1 cellular context compared by ENCODE assay signal in genomic region chr11:65422633-65423515, GRCh38.
TF ChIP-seq lines count a peak whose summit lies in the region.

Gene NEAT1 (plus strand): TSS chr11:65422798.

TF ChIP-seq in GM12878, 131 proteins besides CTCF, POLR2A, EP300 and RAD21 (continued from another document and continues in another):
- TF ChIP-seq BCL3 (IDR thresholded peaks at IDR 0.05; ENCODE audit: borderline replicate concordance, insufficient read depth, low read depth, low read length, poor library complexity, severe bottlenecking), result peak; percentile 80
- TF ChIP-seq EGR1 (IDR thresholded peaks at IDR 0.05; ENCODE audit: borderline replicate concordance in 1 of 2, low read depth in 2 of 2, low read length in 2 of 2), result peak in 1 of 2 experiments; percentile 85; a peak in 2 of 3 replicates
- TF ChIP-seq SREBF2 (IDR thresholded peaks at IDR 0.05; ENCODE audit: low read length), result 0 out of 2 replicates have a peak, but pooled peaks have one; percentile 9
- no peak for TF ChIP-seq NRF1 (conservative IDR thresholded peaks at IDR 0.05; ENCODE audit: low read depth, low read length)
- 0 out of 2 replicates have a peak, but pooled peaks have one; percentile 75 for TF ChIP-seq WRNIP1 (IDR thresholded peaks at IDR 0.05; ENCODE audit: borderline replicate concordance, low read depth, low read length)
- no peak for TF ChIP-seq KAT2A (conservative IDR thresholded peaks at IDR 0.05; ENCODE audit: control insufficient read depth, low read depth, low read length)
- TF ChIP-seq ELK1 (IDR thresholded peaks at IDR 0.05; ENCODE audit: low read depth, low read length), result peak; percentile 48; the same call in 1 of the 2 replicates
- TF ChIP-seq NKRF (conservative IDR thresholded peaks at IDR 0.05), result peak; percentile 65
- TF ChIP-seq RUNX3 (IDR thresholded peaks at IDR 0.05; ENCODE audit: low read length), result no peak
- TF ChIP-seq ZBED1 (IDR thresholded peaks at IDR 0.05; ENCODE audit: borderline replicate concordance), result peak; percentile 99
- TF ChIP-seq SP1 (IDR thresholded peaks at IDR 0.05; ENCODE audit: low read depth, low read length), result peak; percentile 85
- no peak for TF ChIP-seq EZH2 (IDR thresholded peaks at IDR 0.05; ENCODE audit: borderline replicate concordance, control insufficient read depth, low read depth, low read length)
- TF ChIP-seq IKZF2 (IDR thresholded peaks at IDR 0.05), result peak in 1 of 2 experiments; percentile 97; a peak in 2 of 4 replicates
- TF ChIP-seq HSF1 (IDR thresholded peaks at IDR 0.05; ENCODE audit: low read depth, low read length), result peak; percentile 59; the same call in 1 of the 2 replicates
- TF ChIP-seq PKNOX1 (IDR thresholded peaks at IDR 0.05), result 0 out of 2 replicates have a peak, but pooled peaks have one; percentile 49
- peak; percentile 86 for TF ChIP-seq PBX3 (IDR thresholded peaks at IDR 0.05; ENCODE audit: insufficient replicate concordance, low read depth, low read length)
- TF ChIP-seq JUNB (IDR thresholded peaks at IDR 0.05), result no peak
- peak; percentile 76 for TF ChIP-seq BCL11A (IDR thresholded peaks at IDR 0.05; ENCODE audit: low read depth, low read length)
- peak; percentile 74; the same call in 1 of the 2 replicates for TF ChIP-seq SPI1 (IDR thresholded peaks at IDR 0.05; ENCODE audit: borderline replicate concordance, insufficient read depth, low read depth, low read length)
- no peak for TF ChIP-seq STAT1 (conservative IDR thresholded peaks at IDR 0.05)
- TF ChIP-seq NBN (IDR thresholded peaks at IDR 0.05), result peak; percentile 98
- no peak; the same call in 1 of the 2 replicates for TF ChIP-seq FOXK2 (IDR thresholded peaks at IDR 0.05)
- TF ChIP-seq HDGF (IDR thresholded peaks at IDR 0.05), result peak; percentile 95
- peak; percentile 56; the same call in 1 of the 2 replicates for TF ChIP-seq REST (IDR thresholded peaks at IDR 0.05; ENCODE audit: low read depth, low read length)
- peak; percentile 98 for TF ChIP-seq NR2F1 (conservative IDR thresholded peaks at IDR 0.05)
- TF ChIP-seq CHD2 (IDR thresholded peaks at IDR 0.05; ENCODE audit: borderline replicate concordance, low read depth, low read length), result peak; percentile 93
- TF ChIP-seq BHLHE40 (IDR thresholded peaks at IDR 0.05; ENCODE audit: borderline replicate concordance in 1 of 2, low read depth in 2 of 2, low read length in 1 of 2), result peak; percentile 25 to 80
- peak in 1 of 2 experiments; percentile 39; a peak in 1 of 4 replicates for TF ChIP-seq CEBPB (IDR thresholded peaks at IDR 0.05; ENCODE audit: borderline replicate concordance in 1 of 2, low read depth in 2 of 2, low read length in 2 of 2)
- peak; percentile 70; the same call in 1 of the 2 replicates for TF ChIP-seq EED (IDR thresholded peaks at IDR 0.05; ENCODE audit: low read depth)
- peak; percentile 1 for TF ChIP-seq DPF2 (IDR thresholded peaks at IDR 0.05)
- TF ChIP-seq SMC3 (IDR thresholded peaks at IDR 0.05; ENCODE audit: borderline replicate concordance, low read length), result peak; percentile 26; the same call in 1 of the 2 replicates
- TF ChIP-seq IRF3 (IDR thresholded peaks at IDR 0.05), result 0 out of 2 replicates have a peak, but pooled peaks have one; percentile 17
- TF ChIP-seq PAX8 (IDR thresholded peaks at IDR 0.05), result no peak
- no peak for TF ChIP-seq USF2 (IDR thresholded peaks at IDR 0.05; ENCODE audit: borderline replicate concordance, low read depth, low read length)
- peak; percentile 82 for TF ChIP-seq SKIL (IDR thresholded peaks at IDR 0.05; ENCODE audit: low read depth, poor library complexity, severe bottlenecking)
- TF ChIP-seq ZNF592 (IDR thresholded peaks at IDR 0.05), result no peak
